In the genomic region with DNA sequence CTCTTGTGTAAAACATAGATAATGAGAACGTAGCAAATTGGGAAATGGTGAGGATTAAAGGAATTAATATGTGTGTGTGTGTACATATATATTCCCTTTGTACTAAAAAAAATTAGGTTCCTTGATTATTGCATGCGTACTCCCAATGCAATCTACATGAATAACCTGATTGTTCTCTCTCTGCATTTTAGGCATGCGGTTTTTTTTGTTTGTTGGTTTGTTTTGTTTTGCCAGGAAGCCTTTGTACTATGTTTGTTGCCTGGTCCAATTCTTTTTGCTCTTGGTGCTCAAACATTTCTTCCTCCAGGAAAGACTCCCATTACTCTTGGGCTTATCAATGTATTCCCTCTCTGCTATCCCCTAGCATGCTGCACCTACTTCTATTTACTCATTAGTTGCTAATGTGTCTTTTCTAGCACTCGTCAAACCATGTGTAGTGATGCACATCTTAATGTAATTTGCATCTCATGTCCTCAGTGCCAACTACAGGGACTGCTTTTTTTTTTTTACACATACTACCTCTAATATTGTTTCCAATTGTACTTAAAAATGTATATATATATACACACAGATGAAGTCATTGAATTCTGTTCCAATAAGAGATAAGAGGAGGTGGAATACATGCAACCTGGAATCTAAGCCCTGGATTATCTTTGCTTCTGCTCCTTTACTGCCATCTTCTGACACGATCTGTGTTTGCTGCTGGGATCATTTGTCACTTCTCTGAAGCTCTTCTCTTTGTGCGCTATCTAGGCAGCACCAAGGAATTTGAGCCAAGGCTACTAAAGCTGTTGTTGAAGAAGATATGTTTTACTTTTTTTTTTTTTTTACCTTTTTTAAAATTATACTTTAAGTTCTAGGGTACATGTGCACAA, we compare ENCODE assay signal across 8 cellular contexts.
DNase-seq lines count a peak whose midpoint lies in the region; ATAC-seq and TF ChIP-seq lines count a peak whose summit lies in the region.

No MANE protein-coding gene starts in this region.

- peak; percentile 30 for TF ChIP-seq CTCF in AG09309 (IDR thresholded peaks at IDR 0.05; ENCODE audit: control insufficient read depth, insufficient read depth, low read depth, low read length, missing control alignments)

- no peak overlapping the region for H3K4me3 ChIP-seq in AG09309 (ENCODE audit: control insufficient read depth, low read depth, low read length)

- ATAC-seq in GM18909 (IDR thresholded peaks at IDR 0.05; ENCODE audit: poor library complexity, unreplicated experiment) (peak; percentile 72), HG03571 (IDR thresholded peaks at IDR 0.05; ENCODE audit: unreplicated experiment) (no peak)

- DNase-seq in AG09309 (ENCODE audit: low read depth) (no peak), NCI-H460 (ENCODE audit: extremely low read depth, low read depth) (peak; percentile 4), globus pallidus (ENCODE audit: low spot score) (peak; percentile 32), SIG-M5 (lab: John Stamatoyannopoulos, UW) (no peak), NOMO-1 treated with dmso at 0.1 percent for 144 hours (lab: John Stamatoyannopoulos, UW; ENCODE audit: unreplicated experiment) (no peak)
- no peak for DNase-seq in stimulated activated naive CD4-positive, alpha-beta T cell (lab: John Stamatoyannopoulos, UW)

Comparison
In these comparisons a context has a peak if more than half of its experiments do, and no peak if none do; other contexts are left out.
1. DNase-seq: peak in NCI-H460 (single experiment) and globus pallidus (single experiment); none in AG09309 (single experiment), SIG-M5 (single experiment), NOMO-1 treated with dmso at 0.1 percent for 144 hours (single experiment) and stimulated activated naive CD4-positive, alpha-beta T cell (0 of 6).